ENCODE assay signal across 19 cellular contexts in the genomic region with DNA sequence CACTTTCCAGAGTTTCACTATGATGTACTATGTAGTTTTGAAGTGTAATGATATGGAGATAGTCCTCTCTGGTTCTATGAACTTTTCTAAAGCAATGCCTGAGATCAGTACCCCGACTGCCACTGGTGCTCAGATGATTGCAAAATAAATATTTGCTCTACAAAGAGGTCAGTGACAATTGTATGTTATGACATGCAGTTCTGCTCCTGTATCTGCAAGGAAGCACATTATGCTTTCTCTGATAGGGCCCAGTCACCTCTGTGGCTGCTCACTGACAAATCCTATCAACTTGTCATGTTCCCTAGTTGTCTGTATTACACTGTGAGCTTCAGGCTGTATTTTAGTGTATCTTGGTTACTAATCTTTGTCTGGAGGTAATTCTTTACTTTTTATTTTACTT.
DNase-seq lines count a peak whose midpoint lies in the region; ATAC-seq and TF ChIP-seq lines count a peak whose summit lies in the region.
"Had no signal": no experiment of that assay in that cellular context is flagged by ENCODE, and none has a peak within 500 bp of the region (broad histone marks: within the 10 kb centered on the region; RNA-seq: fewer than 3 reads in every experiment).

No MANE protein-coding gene starts in this region.

- no peaks in the 10 kb centered on the region for H3K9me3 ChIP-seq in neural cell (ENCODE audit: low read length)
- H3K9me3 ChIP-seq: A549; BLaER1 treated with 17β-estradiol and CSF1 and Interleukin-3, amounts not matched to agents 10 nM and 100 nM had no signal

- TF ChIP-seq RAD21 in neural cell (conservative IDR thresholded peaks at IDR 0.05): no peak

- H3K9me3 Mint-ChIP-seq in activated CD8-positive, alpha-beta memory T cell treated with anti-CD3 and anti-CD28 coated beads, Interleukin-2, amount 10 ng/mL, durations not matched to agents 7 days and 5 days (ENCODE audit: low read depth): no peaks in the 10 kb centered on the region

- no peaks in the 10 kb centered on the region for H3K27me3 ChIP-seq in neural cell (ENCODE audit: insufficient read depth, low read depth, low read length)
- H3K27me3 ChIP-seq: BLaER1 treated with 17β-estradiol and CSF1 and Interleukin-3, amounts not matched to agents 10 nM and 100 nM had no signal

- no peaks in the 10 kb centered on the region for H3K79me2 ChIP-seq in neural cell (replicated peaks; ENCODE audit: insufficient read depth, low read length)

- H3K27ac Mint-ChIP-seq in activated CD8-positive, alpha-beta memory T cell treated with anti-CD3 and anti-CD28 coated beads, Interleukin-2, amount 10 ng/mL, durations not matched to agents 7 days and 5 days: no peak overlapping the region
- H3K27ac Mint-ChIP-seq: CD8-positive, alpha-beta memory T cell had no signal

- no peak overlapping the region for H3K9ac ChIP-seq in neural cell (ENCODE audit: low read length)
- H3K9ac ChIP-seq: BLaER1 treated with 17β-estradiol and CSF1 and Interleukin-3, amounts not matched to agents 10 nM and 100 nM; GM23248 had no signal

- no peaks in the 10 kb centered on the region for H3K9me2 ChIP-seq in neural cell (ENCODE audit: insufficient read depth, low read length)

- no peak overlapping the region for H3K27ac ChIP-seq in neural cell (ENCODE audit: low read length)
- H3K27ac ChIP-seq: A549; BLaER1 treated with 17β-estradiol and CSF1 and Interleukin-3, amounts not matched to agents 10 nM and 100 nM; GM23248; SK-N-MC had no signal

- H3K4me3 Mint-ChIP-seq in activated CD8-positive, alpha-beta memory T cell treated with anti-CD3 and anti-CD28 coated beads, Interleukin-2, amount 10 ng/mL, durations not matched to agents 7 days and 5 days: no peak overlapping the region
- H3K4me3 Mint-ChIP-seq: CD8-positive, alpha-beta memory T cell had no signal

- no peaks in the 10 kb centered on the region for H3K4me1 Mint-ChIP-seq in activated CD8-positive, alpha-beta memory T cell treated with anti-CD3 and anti-CD28 coated beads, Interleukin-2, amount 10 ng/mL, durations not matched to agents 7 days and 5 days
- H3K4me1 Mint-ChIP-seq: CD8-positive, alpha-beta memory T cell had no signal

- no peak for TF ChIP-seq CTCF in neural cell (IDR thresholded peaks at IDR 0.05; ENCODE audit: poor library complexity, severe bottlenecking)

- no peaks in the 10 kb centered on the region for H3K36me3 ChIP-seq in neural cell (ENCODE audit: insufficient read depth, low read length)
- H3K36me3 ChIP-seq: BLaER1 treated with 17β-estradiol and CSF1 and Interleukin-3, amounts not matched to agents 10 nM and 100 nM had no signal

- H2AFZ ChIP-seq in neural cell (ENCODE audit: low read depth, low read length): no peak overlapping the region
- H2AFZ ChIP-seq: GM23248 had no signal

- ATAC-seq in activated CD8-positive, alpha-beta memory T cell treated with anti-CD3 and anti-CD28 coated beads, Interleukin-2, amount 10 ng/mL, durations not matched to agents 7 days and 5 days: no peak
- no peak for ATAC-seq in GM18519 (IDR thresholded peaks at IDR 0.05; ENCODE audit: low FRiP score, unreplicated experiment)
- ATAC-seq: A549, PC-3 had no signal

- no peaks in the 10 kb centered on the region for H3F3A ChIP-seq in neural cell (ENCODE audit: insufficient read depth, low read length, poor library complexity, severe bottlenecking)

- H4K20me1 ChIP-seq in neural cell (ENCODE audit: insufficient read depth): no peaks in the 10 kb centered on the region
- H4K20me1 ChIP-seq: BLaER1 treated with 17β-estradiol and CSF1 and Interleukin-3, amounts not matched to agents 10 nM and 100 nM had no signal

- no peaks in the 10 kb centered on the region for H3K27me3 Mint-ChIP-seq in activated CD8-positive, alpha-beta memory T cell treated with anti-CD3 and anti-CD28 coated beads, Interleukin-2, amount 10 ng/mL, durations not matched to agents 7 days and 5 days
- H3K27me3 Mint-ChIP-seq: CD8-positive, alpha-beta memory T cell had no signal

- no peaks in the 10 kb centered on the region for H3K36me3 Mint-ChIP-seq in activated CD8-positive, alpha-beta memory T cell treated with anti-CD3 and anti-CD28 coated beads, Interleukin-2, amount 10 ng/mL, durations not matched to agents 7 days and 5 days
- H3K36me3 Mint-ChIP-seq: CD8-positive, alpha-beta memory T cell had no signal

- peak; percentile 59 for TF ChIP-seq EP300 in neural cell (conservative IDR thresholded peaks at IDR 0.05; ENCODE audit: poor library complexity, severe bottlenecking)

- H3K4me3 ChIP-seq in neural cell (ENCODE audit: low read length): no peak overlapping the region
- H3K4me3 ChIP-seq: A549; BLaER1 treated with 17β-estradiol and CSF1 and Interleukin-3, amounts not matched to agents 10 nM and 100 nM; GM23248; SK-N-MC had no signal

- no peak overlapping the region for H3K4me2 ChIP-seq in neural cell (ENCODE audit: low read length)
- H3K4me2 ChIP-seq: A549; BLaER1 treated with 17β-estradiol and CSF1 and Interleukin-3, amounts not matched to agents 10 nM and 100 nM had no signal

- DNase-seq in NCI-H748 (lab: John Stamatoyannopoulos, UW; ENCODE audit: unreplicated experiment) (peak; percentile 39), NCI-H748 treated with DMSO at 0.1 percent for 48 hours (lab: John Stamatoyannopoulos, UW) (no peak), HuH-7.5 (ENCODE audit: low spot score) (peak; percentile 2), SHP77 (lab: John Stamatoyannopoulos, UW) (peak; percentile 51 to 57), RPMI8226 (no peak)
- DNase-seq in activated CD8-positive, alpha-beta memory T cell treated with anti-CD3 and anti-CD28 coated beads, Interleukin-2, amount 10 ng/mL, durations not matched to agents 7 days and 5 days: no peak
- DNase-seq: CD8-positive, alpha-beta memory T cell; GM23248; KG1; NCI-H1048; NCI-H1694 treated with DMSO at 0.1 percent for 48 hours; NCI-H2171 treated with DMSO at 0.1 percent for 48 hours; NCI-H524 treated with DMSO at 0.1 percent for 48 hours; PC-3 had no signal

- CTCF ChIA-PET in activated CD8-positive, alpha-beta memory T cell treated with anti-CD3 and anti-CD28 coated beads, Interleukin-2, amount 10 ng/mL, durations not matched to agents 7 days and 5 days (lab: Charles Lee): no interaction called here

TF ChIP-seq in neural cell, 6 proteins besides CTCF, POLR2A, EP300 and RAD21:
- no peak for TF ChIP-seq SMC3 (conservative IDR thresholded peaks at IDR 0.05; ENCODE audit: poor library complexity)
- no peak for TF ChIP-seq TAF1 (IDR thresholded peaks at IDR 0.05; ENCODE audit: low read depth)
- TF ChIP-seq POLR2AphosphoS5 (IDR thresholded peaks at IDR 0.05): peak; percentile 43

Comparison
In these comparisons a context has a peak if more than half of its experiments do, and no peak if none do; other contexts are left out.
1. DNase-seq: peak in NCI-H748 (single experiment), HuH-7.5 (single experiment) and SHP77 (2 of 2); none in NCI-H748 treated with DMSO at 0.1 percent for 48 hours (single experiment), RPMI8226 (single experiment) and activated CD8-positive, alpha-beta memory T cell treated with anti-CD3 and anti-CD28 coated beads, Interleukin-2, amount 10 ng/mL, durations not matched to agents 7 days and 5 days (single experiment).